In genomic region chr3:129304141-129304540, GRCh38 we compare ENCODE assay signal across 11 cellular contexts. TPM values are rescaled to one million over a fixed set of nuclear protein-coding genes. Genes with fewer than 3 reads are reported as not detected.
DNase-seq lines count a peak whose midpoint lies in the region; ATAC-seq, FAIRE-seq and TF ChIP-seq lines count a peak whose summit lies in the region.
"Had no signal": no experiment of that assay in that cellular context is flagged by ENCODE, and none has a peak within 500 bp of the region (broad histone marks: within the 10 kb centered on the region; RNA-seq: fewer than 3 reads in every experiment).

No MANE protein-coding gene starts in this region.

- ATAC-seq in activated CD4-positive, alpha-beta T cell treated with anti-CD3 and anti-CD28 coated beads for 36 hours: no peak
- ATAC-seq in T-cell (replicated peaks in 1 of 4) (no peak), aorta (ENCODE audit: low FRiP score) (no peak)
- ATAC-seq: upper lobe of right lung had no signal

- no peak overlapping the region for H2BK20ac ChIP-seq in H1 (ENCODE audit: low read length)

- intact Hi-C loops in activated CD4-positive, alpha-beta T cell treated with anti-CD3 and anti-CD28 coated beads for 36 hours (cut with DNase I, micrococcal nuclease): no loop called here
- intact Hi-C loops in aorta (cut with DNase I): no loop called here

- no peak overlapping the region for H3K9ac ChIP-seq in H1 (replicated peaks in 1 of 4; ENCODE audit: extremely low read depth in 1 of 4, low read depth in 3 of 4, low read length in 3 of 4)
- no peak overlapping the region for H3K9ac ChIP-seq in trophoblast cell (ENCODE audit: low read length)

- H3K9me3 Mint-ChIP-seq in activated CD4-positive, alpha-beta T cell treated with anti-CD3 and anti-CD28 coated beads for 36 hours (ENCODE audit: low read depth): no peaks in the 10 kb centered on the region
- H3K9me3 Mint-ChIP-seq in T-cell: no peaks in the 10 kb centered on the region

- no peak for DNase-seq in activated CD4-positive, alpha-beta T cell treated with anti-CD3 and anti-CD28 coated beads for 36 hours
- DNase-seq in activated CD4-positive, alpha-beta T cell treated with anti-CD3 and anti-CD28 coated beads, Interleukin-2, amount 50 U/mL, for 1 hour: no peak
- no peak for DNase-seq in T-cell
- no peak for DNase-seq in H1 (ENCODE audit: low read depth in 1 of 2, low spot score in 2 of 2)
- peak in 1 of 2 donors; percentile 63 for DNase-seq in trophoblast cell
- DNase-seq in aorta: no peak
- DNase-seq in NCI-H1436 (lab: John Stamatoyannopoulos, UW): no peak
- DNase-seq in islet precursor cell: no peak
- DNase-seq: OCI-M1, upper lobe of right lung had no signal

- peaks cover 36% of the 10 kb centered on the region for H3K4me1 Mint-ChIP-seq in activated CD4-positive, alpha-beta T cell treated with anti-CD3 and anti-CD28 coated beads for 36 hours
- H3K4me1 Mint-ChIP-seq in T-cell: peaks cover 13 to 26% (median 25%) of the 10 kb centered on the region in 3 donors

- POLR2A ChIA-PET in activated CD4-positive, alpha-beta T cell treated with anti-CD3 and anti-CD28 coated beads for 36 hours (lab: Charles Lee): no interaction called here
- POLR2A ChIA-PET in T-cell (lab: Charles Lee): interaction anchor here in 1 of 2 donors (0.6 kb wide), 1 partner anchor 1426 kb away, joined by 3 read pairs; no protein-coding TSS in a partner anchor
- POLR2A ChIA-PET in H1 (lab: Charles Lee; ENCODE audit: partially characterized antibody): interaction anchor here (0.8 to 4.9 kb wide), 6 partner anchors 8 to 125 kb away, joined by 3 to 104 read pairs (median 4); partner anchors contain the start of gene COPG1

- no peaks in the 10 kb centered on the region for H3K9me3 ChIP-seq in H1 (ENCODE audit: insufficient read depth in 2 of 2, low read depth in 1 of 2, low read length in 1 of 2)
- H3K9me3 ChIP-seq in trophoblast cell (ENCODE audit: insufficient read depth, low read depth, low read length): no peaks in the 10 kb centered on the region
- H3K9me3 ChIP-seq in aorta (ENCODE audit: control insufficient read depth, low read length): no peaks in the 10 kb centered on the region
- H3K9me3 ChIP-seq: upper lobe of right lung had no signal

- H3K79me2 ChIP-seq in H1 (ENCODE audit: control insufficient read depth in 1 of 2, insufficient read depth in 2 of 2, low read length in 2 of 2): no peaks in the 10 kb centered on the region
- H3K79me2 ChIP-seq in trophoblast cell (ENCODE audit: control insufficient read depth, insufficient read depth, low read length, poor library complexity): no peaks in the 10 kb centered on the region

- H3K27me3 Mint-ChIP-seq in activated CD4-positive, alpha-beta T cell treated with anti-CD3 and anti-CD28 coated beads for 36 hours: no peaks in the 10 kb centered on the region
- H3K27me3 Mint-ChIP-seq in T-cell: no peaks in the 10 kb centered on the region

- WGBS in H1 (ENCODE audit: extremely low coverage in 1 of 2, insufficient coverage in 1 of 2, insufficient read length in 1 of 2, insufficient replicate concordance in 2 of 2, low coverage in 1 of 2, low lambda C conversion rate in 2 of 2, missing lambda C conversion rate in 1 of 2), 2 experiments: 89% methylated on average over 1 of the region's 1 CpG; no CpG with 5 or more reads in 1 of the 2 experiments
- WGBS in trophoblast cell (ENCODE audit: extremely low coverage, insufficient coverage, insufficient read length): no CpG with 5 or more reads among the region's 1 CpG
- WGBS in aorta, 2 donors: 37% methylated on average over 1 of the region's 1 CpG

- no peak overlapping the region for H4K8ac ChIP-seq in H1 (ENCODE audit: extremely low read depth, insufficient read depth, low read length)
- no peak overlapping the region for H4K8ac ChIP-seq in trophoblast cell (ENCODE audit: low read depth, low read length)

- H3K4ac ChIP-seq in H1 (replicated peaks; ENCODE audit: insufficient read length, low read depth, low read length): no peak overlapping the region
- no peak overlapping the region for H3K4ac ChIP-seq in trophoblast cell (ENCODE audit: low read depth, low read length)

- peaks cover 2 to 21% (median 6%) of the 10 kb centered on the region in 4 experiments; a peak in 5 of 8 replicates for H3K36me3 ChIP-seq in H1 (ENCODE audit: control insufficient read depth in 2 of 4, insufficient read depth in 4 of 4, low read length in 3 of 4)
- H3K36me3 ChIP-seq in trophoblast cell (ENCODE audit: control insufficient read depth in 1 of 2, insufficient read depth in 2 of 2, low read length in 2 of 2): peaks cover 2 to 18% of the 10 kb centered on the region in 2 experiments
- H3K36me3 ChIP-seq in aorta (ENCODE audit: control insufficient read depth in 1 of 2, insufficient read depth in 2 of 2, low read length in 1 of 2): peaks cover 0 to 3% of the 10 kb centered on the region in 2 donors

- H3K4me3 Mint-ChIP-seq in activated CD4-positive, alpha-beta T cell treated with anti-CD3 and anti-CD28 coated beads for 36 hours: no peak overlapping the region
- H3K4me3 Mint-ChIP-seq in T-cell: no peak overlapping the region

- H4K12ac ChIP-seq in trophoblast cell (ENCODE audit: low read depth, low read length): no peak overlapping the region

- H3K27ac Mint-ChIP-seq in activated CD4-positive, alpha-beta T cell treated with anti-CD3 and anti-CD28 coated beads for 36 hours: peak overlapping the region; percentile 17
- H3K27ac Mint-ChIP-seq in T-cell: peak overlapping the region; percentile 53 to 59

- H3K18ac ChIP-seq in H1 (ENCODE audit: extremely low read depth, low read length) (no peak overlapping the region), trophoblast cell (ENCODE audit: low read length) (no peak overlapping the region)

- no peaks in the 10 kb centered on the region; the same call in 1 of the 2 replicates for H3K23me2 ChIP-seq in H1 (ENCODE audit: low read depth, low read length)

- no peak for TF ChIP-seq CTCF in H1 (IDR thresholded peaks at IDR 0.05; ENCODE audit: control extremely low read depth in 1 of 3, insufficient read depth in 1 of 3, low read depth in 1 of 3, low read length in 3 of 3)

- H3K4me2 ChIP-seq in H1 (ENCODE audit: insufficient read depth in 1 of 2, low read depth in 2 of 2, low read length in 2 of 2) (no peak overlapping the region; a peak in 1 of 4 replicates), trophoblast cell (ENCODE audit: low read length) (no peak overlapping the region)

- H2AFZ ChIP-seq in H1 (ENCODE audit: low read length): no peak overlapping the region
- no peak overlapping the region for H2AFZ ChIP-seq in trophoblast cell (ENCODE audit: insufficient read depth, low read length, poor library complexity)

- TF ChIP-seq RAD21 in H1 (IDR thresholded peaks at IDR 0.05 in 1 of 2, conservative IDR thresholded peaks at IDR 0.05 in 1 of 2; ENCODE audit: low read depth in 2 of 2, low read length in 2 of 2): no peak

- H3K4me3 ChIP-seq in H1 (ENCODE audit: extremely low read depth in 1 of 4, insufficient read depth in 2 of 4, low read depth in 3 of 4, low read length in 4 of 4) (no peak overlapping the region), trophoblast cell (ENCODE audit: low read depth, low read length) (no peak overlapping the region), aorta (ENCODE audit: low read length in 2 of 2) (no peak overlapping the region)
- H3K4me3 ChIP-seq: upper lobe of right lung had no signal

- FAIRE-seq in H1 (lab: Jason Lieb, UNC): no peak
- FAIRE-seq: A204.1 had no signal

- H2BK15ac ChIP-seq in H1 (ENCODE audit: low read length): no peak overlapping the region

- H3K27ac ChIP-seq in H1 (ENCODE audit: low read depth, low read length) (no peak overlapping the region), trophoblast cell (ENCODE audit: low read depth, low read length) (peak overlapping the region; percentile 74), aorta (ENCODE audit: low read depth in 1 of 2, low read length in 2 of 2) (peak overlapping the region in 1 of 2 donors; percentile 89)

- H3K56ac ChIP-seq in H1 (replicated peaks; ENCODE audit: insufficient read length, low read depth, low read length): no peak overlapping the region

- H3K27me3 ChIP-seq in H1 (replicated peaks in 1 of 4; ENCODE audit: control insufficient read depth in 3 of 4, extremely low read depth in 1 of 4, insufficient read depth in 3 of 4, low read length in 3 of 4) (no peaks in the 10 kb centered on the region), trophoblast cell (ENCODE audit: insufficient read depth, low read length) (no peaks in the 10 kb centered on the region), aorta (ENCODE audit: control insufficient read depth in 1 of 2, insufficient read depth in 2 of 2, low read length in 1 of 2) (no peaks in the 10 kb centered on the region)
- H3K27me3 ChIP-seq: upper lobe of right lung had no signal

- no peak overlapping the region for H4K5ac ChIP-seq in H1 (ENCODE audit: insufficient read length, low read depth, low read length)

- H2BK5ac ChIP-seq in H1 (ENCODE audit: low read depth, low read length) (peak overlapping the region; percentile 11; the same call in 1 of the 2 replicates), trophoblast cell (ENCODE audit: low read depth, low read length, poor library complexity) (peak overlapping the region; percentile 27)

- peaks cover 32% of the 10 kb centered on the region for H3K36me3 Mint-ChIP-seq in activated CD4-positive, alpha-beta T cell treated with anti-CD3 and anti-CD28 coated beads for 36 hours (ENCODE audit: low read depth)
- H3K36me3 Mint-ChIP-seq in T-cell: peaks cover 36% of the 10 kb centered on the region

- no peak for TF ChIP-seq POLR2A in H1 (IDR thresholded peaks at IDR 0.05; ENCODE audit: control extremely low read depth in 1 of 2, low read depth in 2 of 2, low read length in 2 of 2)

- CTCF ChIA-PET in activated CD4-positive, alpha-beta T cell treated with anti-CD3 and anti-CD28 coated beads for 36 hours (lab: Charles Lee): interaction anchor here (0.5 to 1.4 kb wide), 2 partner anchors 13 to 45 kb away, joined by 3 read pairs; no protein-coding TSS in a partner anchor
- CTCF ChIA-PET in T-cell (lab: Charles Lee): no interaction called here
- CTCF ChIA-PET in H1 (lab: Charles Lee; ENCODE audit: partially characterized antibody): interaction anchor here (1.2 to 6.4 kb wide), 3 partner anchors 12 to 58 kb away, joined by 3 to 28 read pairs (median 3); a partner anchor contains a TSS

- H2AK5ac ChIP-seq in H1 (ENCODE audit: low read depth, low read length) (no peak overlapping the region), trophoblast cell (ENCODE audit: low read length) (no peak overlapping the region)

- H4K20me1 ChIP-seq in H1 (replicated peaks in 1 of 2; ENCODE audit: control insufficient read depth in 1 of 2, insufficient read depth in 2 of 2, low read length in 2 of 2): no peaks in the 10 kb centered on the region

- no peak for TF ChIP-seq EP300 in H1 (IDR thresholded peaks at IDR 0.05; ENCODE audit: borderline replicate concordance in 1 of 2, low read depth in 2 of 2, low read length in 2 of 2)

- H3K4me1 ChIP-seq in H1 (replicated peaks in 1 of 4; ENCODE audit: control insufficient read depth in 3 of 4, insufficient read depth in 4 of 4, low read length in 3 of 4): peaks cover 3 to 8% (median 5%) of the 10 kb centered on the region in 4 experiments
- H3K4me1 ChIP-seq in trophoblast cell (ENCODE audit: control insufficient read depth in 1 of 2, insufficient read depth in 2 of 2, low read length in 2 of 2): peaks cover 8 to 13% of the 10 kb centered on the region in 2 experiments
- H3K4me1 ChIP-seq in aorta (ENCODE audit: control insufficient read depth in 1 of 2, insufficient read depth in 2 of 2, low read length in 2 of 2): peaks cover 0 to 2% of the 10 kb centered on the region in 2 donors

- H2BK120ac ChIP-seq in H1 (replicated peaks; ENCODE audit: low read depth, low read length) (no peak overlapping the region), trophoblast cell (ENCODE audit: insufficient read depth, low read length, poor library complexity) (peak overlapping the region; percentile 19)

- H3K14ac ChIP-seq in H1 (ENCODE audit: insufficient read length): no peak overlapping the region
- peak overlapping the region; percentile 12 for H3K14ac ChIP-seq in trophoblast cell (ENCODE audit: low read length)

- H4K91ac ChIP-seq in H1 (replicated peaks; ENCODE audit: insufficient read length, low read length) (no peak overlapping the region), trophoblast cell (ENCODE audit: low read depth, low read length) (peak overlapping the region; percentile 33)

- no peak overlapping the region for H3K23ac ChIP-seq in H1 (ENCODE audit: insufficient read length)
- no peak overlapping the region for H3K23ac ChIP-seq in trophoblast cell (ENCODE audit: low read length)

- H3K79me1 ChIP-seq in H1 (ENCODE audit: low read depth, low read length) (no peaks in the 10 kb centered on the region), trophoblast cell (ENCODE audit: low read length) (peaks cover 6% of the 10 kb centered on the region)

- H2BK12ac ChIP-seq in H1 (ENCODE audit: low read depth, low read length): 0 out of 2 replicates have a peak overlapping the region, but pooled peaks have one; percentile 82
- peak overlapping the region; percentile 55 for H2BK12ac ChIP-seq in trophoblast cell (ENCODE audit: low read length)

RNA-seq across cellular contexts. Expression of gene HMCES, which starts 25.5 kb away (rescaled TPM):
- 10 to 100 TPM; 43.1 to 56.7 TPM for total RNA-seq in activated CD4-positive, alpha-beta T cell treated with anti-CD3 and anti-CD28 coated beads for 36 hours
- 10 to 100 TPM; 55.2 to 60.7 (median 57.6) TPM for total RNA-seq in T-cell
- total RNA-seq in H1 (2021; fragmentation: NEBNext Ultra II Directional; extraction: Animal tissue kit (Norgen Biotek cat#: 25700)): 46.7 and 49.5 TPM in 2 replicates
- polyA plus RNA-seq in H1 (2011; rRNA removed): 27.6 and 30.4 TPM in 2 replicates
- polyA plus RNA-seq in H1 (2011; cell fraction: cytosol; rRNA removed): 26.4 TPM
- 17.6 TPM for polyA plus RNA-seq in H1 (2011; cell fraction: nucleus; rRNA removed)
- polyA plus RNA-seq in H1 (2012, experiment 1 of 2): 35.2 to 56.7 TPM (median 52.2 TPM) in 4 replicates
- polyA plus RNA-seq in H1 (2012, experiment 2 of 2): 32.7 TPM
- 22.5 TPM for polyA plus RNA-seq in H1 (2013, experiment 1 of 2)
- 22.2 TPM for polyA plus RNA-seq in H1 (2013, experiment 2 of 2)
- polyA minus RNA-seq in H1 (2011; rRNA and poly(A)+ RNA removed): 22.2 and 26.2 TPM in 2 replicates
- polyA minus RNA-seq in H1 (2011; cell fraction: cytosol; rRNA and poly(A)+ RNA removed): 17.0 TPM
- polyA minus RNA-seq in H1 (2011; cell fraction: nucleus; rRNA and poly(A)+ RNA removed): 9.9 TPM
- 21.7 and 22.2 TPM in 2 replicates for polyA plus RNA-seq in trophoblast cell (2013)
- total RNA-seq in aorta: 10 to 100 TPM; 24.3 to 31.9 TPM
- polyA plus RNA-seq in aorta: 10 to 100 TPM; 29.6 to 30.0 TPM

RNA-seq across cellular contexts. Expression of gene COPG1, which starts 54.7 kb away (rescaled TPM):
- total RNA-seq in activated CD4-positive, alpha-beta T cell treated with anti-CD3 and anti-CD28 coated beads for 36 hours: 100 to 1,000 TPM; 120 to 142 TPM
- total RNA-seq in T-cell: 100 to 1,000 TPM in 4 of 5 donors, 10 to 100 TPM in 1; 96.0 to 139 (median 116) TPM
- 104 and 106 TPM in 2 replicates for total RNA-seq in H1 (2021; fragmentation: NEBNext Ultra II Directional; extraction: Animal tissue kit (Norgen Biotek cat#: 25700))
- polyA plus RNA-seq in H1 (2011; rRNA removed): 50.7 and 52.7 TPM in 2 replicates
- polyA plus RNA-seq in H1 (2011; cell fraction: cytosol; rRNA removed): 54.2 TPM
- polyA plus RNA-seq in H1 (2011; cell fraction: nucleus; rRNA removed): 90.8 TPM
- 92.1 to 112 TPM (median 110 TPM) in 4 replicates for polyA plus RNA-seq in H1 (2012, experiment 1 of 2)
- polyA plus RNA-seq in H1 (2012, experiment 2 of 2): 39.2 TPM
- 43.9 TPM for polyA plus RNA-seq in H1 (2013, experiment 1 of 2)
- 38.8 TPM for polyA plus RNA-seq in H1 (2013, experiment 2 of 2)
- 146 and 148 TPM in 2 replicates for polyA minus RNA-seq in H1 (2011; rRNA and poly(A)+ RNA removed)
- 62.9 TPM for polyA minus RNA-seq in H1 (2011; cell fraction: cytosol; rRNA and poly(A)+ RNA removed)
- polyA minus RNA-seq in H1 (2011; cell fraction: nucleus; rRNA and poly(A)+ RNA removed): 68.0 TPM
- 102 and 105 TPM in 2 replicates for polyA plus RNA-seq in trophoblast cell (2013)
- 100 to 1,000 TPM; 149 to 155 TPM for total RNA-seq in aorta
- polyA plus RNA-seq in aorta: 10 to 100 TPM; 39.7 to 84.7 TPM

Comparison
In these comparisons a context has a peak if more than half of its experiments do, and no peak if none do; other contexts are left out.
1. CTCF ChIA-PET loops: an anchor here in activated CD4-positive, alpha-beta T cell treated with anti-CD3 and anti-CD28 coated beads for 36 hours (0.5 to 1.4 kb wide) and H1 (1.2 to 6.4 kb wide); none called in T-cell.